25 cellular contexts compared by ENCODE assay signal in the genomic region with DNA sequence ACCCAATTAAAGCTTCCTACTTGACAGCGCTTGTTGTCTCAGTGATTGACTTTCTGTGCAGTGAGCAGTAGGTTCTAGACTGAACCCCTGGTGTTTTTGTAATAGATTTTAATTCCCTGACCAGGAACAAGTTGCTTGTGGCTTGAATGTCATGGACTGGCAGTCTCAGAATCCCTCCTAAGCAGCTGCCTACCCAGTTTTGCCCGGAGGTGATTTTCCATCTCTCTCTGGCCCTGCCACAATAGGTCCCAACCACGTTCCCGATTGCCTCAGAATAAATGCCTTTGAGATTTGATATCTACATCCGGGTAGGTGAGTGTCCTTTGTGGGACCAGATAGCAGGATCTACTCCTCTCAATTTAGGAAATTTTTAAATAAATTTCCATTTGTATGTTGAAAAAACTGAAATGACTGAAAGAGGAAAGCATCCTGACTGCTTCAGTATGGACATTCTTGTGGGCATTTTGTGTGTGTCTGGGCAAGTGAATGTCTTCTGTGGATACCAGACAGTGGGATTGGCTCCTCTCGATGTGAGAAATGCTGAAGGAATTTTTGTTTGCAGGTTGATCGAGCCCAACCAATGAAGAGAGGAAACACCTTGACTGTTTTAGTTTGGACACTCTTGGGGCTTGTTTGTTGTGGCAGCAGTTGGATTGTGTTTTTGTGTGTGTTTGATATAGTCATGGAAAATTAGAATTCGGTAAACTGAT.
DNase-seq lines count a peak whose midpoint lies in the region; ATAC-seq and TF ChIP-seq lines count a peak whose summit lies in the region.
"Had no signal": no experiment of that assay in that cellular context is flagged by ENCODE, and none has a peak within 500 bp of the region (broad histone marks: within the 10 kb centered on the region; RNA-seq: fewer than 3 reads in every experiment).

No MANE protein-coding gene starts in this region.

- H3K4me3 ChIP-seq in OCI-LY1 (ENCODE audit: low read depth, low read length, poor library complexity, severe bottlenecking) (no peak overlapping the region), epithelial cell of esophagus (ENCODE audit: low read length) (no peak overlapping the region), uterus (no peak overlapping the region)
- H3K4me3 ChIP-seq: K562 had no signal

- H3K27me3 Mint-ChIP-seq in effector memory CD8-positive, alpha-beta T cell, result no peaks in the 10 kb centered on the region

- no peaks in the 10 kb centered on the region for H3K79me2 ChIP-seq in OCI-LY1 (ENCODE audit: insufficient read depth, low read length)

- H3K4me1 ChIP-seq in OCI-LY1 (ENCODE audit: insufficient read depth, low read length, severe bottlenecking) (peaks cover 4% of the 10 kb centered on the region), uterus (no peaks in the 10 kb centered on the region)

- no peaks in the 10 kb centered on the region for H3K27me3 ChIP-seq in OCI-LY1 (ENCODE audit: insufficient read depth, low read length)
- H3K27me3 ChIP-seq in uterus, result no peaks in the 10 kb centered on the region

- no peak overlapping the region for H3K4me2 ChIP-seq in OCI-LY1 (ENCODE audit: low read length)
- H3K4me2 ChIP-seq: SK-N-SH had no signal

- intact Hi-C loops in uterus (cut with DNase I; ENCODE audit: low total_unique reads), result no loop called here

- no peaks in the 10 kb centered on the region for H3K9me2 ChIP-seq in OCI-LY1 (ENCODE audit: low read depth, low read length)
- H3K9me2 ChIP-seq: SK-N-SH had no signal

- no peak overlapping the region for H3K4me3 Mint-ChIP-seq in effector memory CD8-positive, alpha-beta T cell
- H3K4me3 Mint-ChIP-seq: CD8-positive, alpha-beta T cell had no signal

- no peak for ATAC-seq in GM21423 (IDR thresholded peaks at IDR 0.05; ENCODE audit: unreplicated experiment)
- ATAC-seq in effector memory CD8-positive, alpha-beta T cell (replicated peaks), result no peak
- no peak for ATAC-seq in GM18517 (IDR thresholded peaks at IDR 0.05; ENCODE audit: unreplicated experiment)
- ATAC-seq: CD8-positive, alpha-beta T cell; HepG2; K562 had no signal

- no peaks in the 10 kb centered on the region for H3K4me1 Mint-ChIP-seq in effector memory CD8-positive, alpha-beta T cell (ENCODE audit: low read depth in 2 of 2)

- peak overlapping the region; percentile 18; the same call in 1 of the 2 replicates for H2AFZ ChIP-seq in OCI-LY1 (ENCODE audit: low read length)

- no peak for TF ChIP-seq POLR2A in uterus (IDR thresholded peaks at IDR 0.05)

- H3K9me3 Mint-ChIP-seq in effector memory CD8-positive, alpha-beta T cell, result peaks cover 14 to 21% of the 10 kb centered on the region in 2 donors

- H3K36me3 ChIP-seq in OCI-LY1 (ENCODE audit: insufficient read depth, low read length) (no peaks in the 10 kb centered on the region), uterus (no peaks in the 10 kb centered on the region)

- no peaks in the 10 kb centered on the region for H3F3A ChIP-seq in OCI-LY1 (ENCODE audit: insufficient read depth, low read length)

- no peaks in the 10 kb centered on the region for H3K36me3 Mint-ChIP-seq in effector memory CD8-positive, alpha-beta T cell (ENCODE audit: insufficient read depth)
- H3K36me3 Mint-ChIP-seq: CD8-positive, alpha-beta T cell had no signal

- no peak overlapping the region for H3K27ac ChIP-seq in OCI-LY1 (ENCODE audit: low read depth, low read length, poor library complexity, severe bottlenecking)
- no peak overlapping the region for H3K27ac ChIP-seq in uterus
- H3K27ac ChIP-seq: HL-60 had no signal

- no peak overlapping the region for H3K9ac ChIP-seq in OCI-LY1 (ENCODE audit: low read length)
- H3K9ac ChIP-seq: SK-N-SH had no signal

- DNase-seq in EL (peak; percentile 5), epithelial cell of esophagus (ENCODE audit: low read depth) (peak; percentile 77), kidney tubule cell (ENCODE audit: low spot score) (peak; percentile 67), uterus (no peak)
- no peak for DNase-seq in effector memory CD8-positive, alpha-beta T cell
- DNase-seq: AML-193; C1 segment of cervical spinal cord; CD8-positive, alpha-beta T cell; DND-41; MM.1S; NCI-H1048; NCI-H146; NCI-H2029; NCI-H2171; NCI-H345; NCI-H82; OCI-M1; SHP77; SK-N-SH had no signal

- no peaks in the 10 kb centered on the region for H3K9me3 ChIP-seq in OCI-LY1 (ENCODE audit: low read length)
- H3K9me3 ChIP-seq in uterus, result peaks cover 0 to 2% of the 10 kb centered on the region in 2 donors
- H3K9me3 ChIP-seq: SK-N-SH had no signal

- H4K20me1 ChIP-seq in OCI-LY1 (ENCODE audit: insufficient read depth, low read length), result no peaks in the 10 kb centered on the region

- TF ChIP-seq CTCF in OCI-LY1 (IDR thresholded peaks at IDR 0.05; ENCODE audit: low read length) (no peak), epithelial cell of esophagus (IDR thresholded peaks at IDR 0.05; ENCODE audit: insufficient read depth, low read depth, low read length, missing control alignments) (no peak), uterus (IDR thresholded peaks at IDR 0.05) (no peak)

- no peak overlapping the region for H3K27ac Mint-ChIP-seq in effector memory CD8-positive, alpha-beta T cell
- H3K27ac Mint-ChIP-seq: CD8-positive, alpha-beta T cell had no signal

Comparison
In these comparisons a context has a peak if more than half of its experiments do, and no peak if none do; other contexts are left out.
1. DNase-seq: peak in EL (single experiment), epithelial cell of esophagus (single experiment) and kidney tubule cell (single experiment); none in effector memory CD8-positive, alpha-beta T cell (0 of 3) and uterus (0 of 2).